In genomic region chr4:122632396-122633143, GRCh38 we compare ENCODE assay signal across 10 cellular contexts. TPM values are rescaled to one million over a fixed set of nuclear protein-coding genes. Genes with fewer than 3 reads are reported as not detected.
DNase-seq lines count a peak whose midpoint lies in the region; ATAC-seq, FAIRE-seq and TF ChIP-seq lines count a peak whose summit lies in the region.
"Had no signal": no experiment of that assay in that cellular context is flagged by ENCODE, and none has a peak within 500 bp of the region (broad histone marks: within the 10 kb centered on the region; RNA-seq: fewer than 3 reads in every experiment).

No MANE protein-coding gene starts in this region.

- peak; percentile 82 for FAIRE-seq in GM12891 (lab: Jason Lieb, UNC)

- TF ChIP-seq POLR2A in GM12891 (IDR thresholded peaks at IDR 0.05; ENCODE audit: low read depth, low read length) = no peak

- DNase-seq in GM12891 (ENCODE audit: insufficient read length, low spot score) (no peak), astrocyte of the hippocampus (ENCODE audit: low read depth, low spot score) (peak; percentile 43), SIG-M5 (lab: John Stamatoyannopoulos, UW) (no peak), kidney tubule cell (ENCODE audit: low spot score) (no peak), LoVo (ENCODE audit: low spot score) (no peak), KG1 (lab: John Stamatoyannopoulos, UW) (no peak)
- DNase-seq: DMS79 treated with DMSO at 0.1 percent for 48 hours; stimulated activated naive B cell treated with anti-CD40 and anti-IgM and Interleukin-4, amounts not matched to agents 10 μg/mL and 1 μg/mL and 100 μg/mL, for 72 hours had no signal

- ATAC-seq in GM19372 (IDR thresholded peaks at IDR 0.05; ENCODE audit: low read depth, unreplicated experiment) (peak; percentile 78), HG03103 (IDR thresholded peaks at IDR 0.05; ENCODE audit: low read depth, unreplicated experiment) (peak; percentile 49)

TF ChIP-seq in GM12891, 5 proteins besides CTCF, POLR2A, EP300 and RAD21:
- TF ChIP-seq POLR2AphosphoS5 (IDR thresholded peaks at IDR 0.05; ENCODE audit: low read depth, low read length) (no peak), TAF1 (IDR thresholded peaks at IDR 0.05; ENCODE audit: low read depth, low read length) (no peak), PAX5 (IDR thresholded peaks at IDR 0.05; ENCODE audit: insufficient read depth, low read length, severe bottlenecking) (no peak), SPI1 (IDR thresholded peaks at IDR 0.05; ENCODE audit: low read depth, low read length) (peak; percentile 65), POU2F2 (IDR thresholded peaks at IDR 0.05; ENCODE audit: low read depth, low read length) (peak; percentile 95)

RNA-seq across cellular contexts. Expression of gene IL21, which starts 11.7 kb away (rescaled TPM):
- polyA plus RNA-seq in GM12891 (2012; ENCODE audit: low read depth, missing spikeins) = not detected
